ENCODE assay signal across 8 cellular contexts in genomic region chr1:227541796-227542152, GRCh38. TPM values are rescaled to one million over a fixed set of nuclear protein-coding genes. Genes with fewer than 3 reads are reported as not detected.
A peak's percentile ranks its signal among the peaks of the same experiment; 100 is the strongest.
DNase-seq lines count a peak whose midpoint lies in the region; ATAC-seq, FAIRE-seq and TF ChIP-seq lines count a peak whose summit lies in the region.

No MANE protein-coding gene starts in this region.

- H3K79me2 ChIP-seq in GM12878 (ENCODE audit: control insufficient read depth, insufficient read depth, low read length), result no peaks in the 10 kb centered on the region

- DNase-seq in activated naive CD4-positive, alpha-beta T cell treated with anti-CD3 and anti-CD28 coated beads, Interleukin-2, amount 50 U/mL, for 16 hours, result no peak
- no peak for DNase-seq in GM12878 (ENCODE audit: low read depth, low spot score)
- no peak for DNase-seq in thoracic aorta (ENCODE audit: low spot score)
- no peak for DNase-seq in foreskin keratinocyte
- no peak for DNase-seq in stimulated activated CD4-positive, alpha-beta T cell treated with anti-CD3 and anti-CD28 coated beads, Interleukin-4, amount 100 ng/mL, for 1 hour
- DNase-seq in dermis blood vessel endothelial cell, result no peak

- WGBS in GM12878 (ENCODE audit: insufficient coverage, insufficient replicate concordance, low lambda C conversion rate, missing lambda C conversion rate), result 54% methylated on average over 23 of the region's 32 CpGs
- WGBS in liver, result 27% methylated on average over 32 of the region's 32 CpGs

- TF ChIP-seq POLR2A in GM12878 (IDR thresholded peaks at IDR 0.05; ENCODE audit: low read depth, low read length), result no peak

- no peaks in the 10 kb centered on the region for H4K20me1 ChIP-seq in GM12878 (ENCODE audit: control insufficient read depth, insufficient read depth)

- H3K9me3 ChIP-seq in GM12878 (replicated peaks; ENCODE audit: control insufficient read depth, insufficient read depth, low read length) (no peaks in the 10 kb centered on the region; the same call in 2 of the 3 replicates), liver (ENCODE audit: control insufficient read depth in 4 of 4, low read length in 3 of 4) (peaks cover 0 to 9% (median 4%) of the 10 kb centered on the region in 4 donors), thoracic aorta (peaks cover under 1% of the 10 kb centered on the region)

- no TSS peak for BruUV-seq in GM12878 (replicated peaks; lab: Mats Ljungman, UMichigan)

- no peak for TF ChIP-seq CTCF in GM12878 (IDR thresholded peaks at IDR 0.05 in 2 of 3, conservative IDR thresholded peaks at IDR 0.05 in 1 of 3; ENCODE audit: control insufficient read depth in 2 of 3, extremely low read depth in 1 of 3, insufficient read depth in 1 of 3, low read depth in 3 of 3, low read length in 3 of 3)
- TF ChIP-seq CTCF in liver (IDR thresholded peaks at IDR 0.05; ENCODE audit: low read depth, low read length, missing input control), result no peak
- TF ChIP-seq CTCF in thoracic aorta (IDR thresholded peaks at IDR 0.05), result no peak
- no peak for TF ChIP-seq CTCF in foreskin keratinocyte (conservative IDR thresholded peaks at IDR 0.05)

- CTCF ChIA-PET in GM12878 (lab: Yijun Ruan, JAX), result interaction anchor here (0.6 to 3.6 kb wide), 3 partner anchors 19 to 976 kb away, joined by 3 to 21 read pairs (median 3); no protein-coding TSS in a partner anchor

- peak overlapping the region; percentile 87; the same call in 1 of the 2 replicates for H3K4me2 ChIP-seq in GM12878 (ENCODE audit: control insufficient read depth, insufficient read depth)

- in situ Hi-C loops in GM12878 (cut with MboI), result no loop called here

- SMC1A ChIA-PET in GM12878 (lab: Charles Lee; ENCODE audit: uncharacterized antibody, unreplicated experiment), result no interaction called here

- TF ChIP-seq RAD21 in GM12878 (IDR thresholded peaks at IDR 0.05; ENCODE audit: insufficient read depth, low read depth, low read length) (no peak), liver (IDR thresholded peaks at IDR 0.05) (no peak)

- H3K4me3 ChIP-seq in GM12878 (peak overlapping the region; percentile 58; the same call in 1 of the 2 replicates), liver (ENCODE audit: low read depth in 1 of 3, low read length in 3 of 3) (peak overlapping the region; percentile 59 to 66 (median 64)), thoracic aorta (peak overlapping the region; percentile 97)

- no peaks in the 10 kb centered on the region for H3K36me3 ChIP-seq in GM12878 (ENCODE audit: control insufficient read depth in 2 of 2, insufficient read depth in 2 of 2, low read length in 1 of 2)
- no peaks in the 10 kb centered on the region for H3K36me3 ChIP-seq in liver (ENCODE audit: control insufficient read depth in 4 of 4, insufficient read depth in 3 of 4, low read depth in 1 of 4, low read length in 3 of 4)
- H3K36me3 ChIP-seq in thoracic aorta, result no peaks in the 10 kb centered on the region

- intact Hi-C loops in GM12878 (cut with micrococcal nuclease; ENCODE audit: unreplicated experiment), result loop anchor here (1.0 to 10.0 kb wide), 3 partner anchors 22 to 403 kb away; partner anchors contain the start of genes WNT9A and ZNF678

- H3K9ac ChIP-seq in GM12878 (ENCODE audit: control insufficient read depth, insufficient read depth, low read length) (no peak overlapping the region), liver (ENCODE audit: low read depth in 1 of 2, low read length in 2 of 2) (peak overlapping the region in 1 of 2 donors; percentile 66)

- H3K27me3 ChIP-seq in GM12878 (replicated peaks in 1 of 2; ENCODE audit: control insufficient read depth in 2 of 2, insufficient read depth in 2 of 2, low read length in 1 of 2), result no peaks in the 10 kb centered on the region
- no peaks in the 10 kb centered on the region for H3K27me3 ChIP-seq in liver (ENCODE audit: control insufficient read depth in 4 of 4, insufficient read depth in 4 of 4, low read length in 3 of 4)
- H3K27me3 ChIP-seq in thoracic aorta (replicated peaks; ENCODE audit: insufficient read depth), result no peaks in the 10 kb centered on the region
- H3K27me3 ChIP-seq in foreskin keratinocyte, result no peaks in the 10 kb centered on the region

- H3K4me1 ChIP-seq in GM12878 (ENCODE audit: control insufficient read depth, insufficient read depth, low read length) (peaks cover 3% of the 10 kb centered on the region; the same call in 1 of the 2 replicates), liver (ENCODE audit: control insufficient read depth in 4 of 4, insufficient read depth in 4 of 4, low read length in 3 of 4) (peaks cover 2 to 5% (median 5%) of the 10 kb centered on the region in 4 donors), thoracic aorta (ENCODE audit: control insufficient read depth in 1 of 2, low read depth in 2 of 2) (peaks cover 0 to 15% of the 10 kb centered on the region in 2 donors), foreskin keratinocyte (no peaks in the 10 kb centered on the region)

- H3K9me3 Mint-ChIP-seq in activated naive CD4-positive, alpha-beta T cell treated with anti-CD3 and anti-CD28 coated beads, Interleukin-2, amount 50 U/mL, for 24 hours, result no peaks in the 10 kb centered on the region

- H3K27ac Mint-ChIP-seq in activated naive CD4-positive, alpha-beta T cell treated with anti-CD3 and anti-CD28 coated beads, Interleukin-2, amount 50 U/mL, for 24 hours, result no peak overlapping the region

- H3K36me3 Mint-ChIP-seq in activated naive CD4-positive, alpha-beta T cell treated with anti-CD3 and anti-CD28 coated beads, Interleukin-2, amount 50 U/mL, for 24 hours, result no peaks in the 10 kb centered on the region

- H2AFZ ChIP-seq in GM12878 (ENCODE audit: control insufficient read depth, low read depth, low read length), result peak overlapping the region; percentile 86

- FAIRE-seq in GM12878 (lab: Jason Lieb, UNC), result no peak

- H3K27ac ChIP-seq in GM12878 (ENCODE audit: control insufficient read depth, insufficient read depth) (no peak overlapping the region), liver (ENCODE audit: low read depth in 1 of 2, low read length in 2 of 2) (peak overlapping the region in 1 of 2 donors; percentile 1), thoracic aorta (peak overlapping the region; percentile 41 to 68), foreskin keratinocyte (no peak overlapping the region)

- TF ChIP-seq EP300 in GM12878 (IDR thresholded peaks at IDR 0.05; ENCODE audit: borderline replicate concordance in 1 of 2, control insufficient read depth in 1 of 2, low read depth in 2 of 2, low read length in 2 of 2), result no peak

- peak overlapping the region; percentile 71 for H3K4me3 Mint-ChIP-seq in activated naive CD4-positive, alpha-beta T cell treated with anti-CD3 and anti-CD28 coated beads, Interleukin-2, amount 50 U/mL, for 24 hours

- no peaks in the 10 kb centered on the region for H3K27me3 Mint-ChIP-seq in activated naive CD4-positive, alpha-beta T cell treated with anti-CD3 and anti-CD28 coated beads, Interleukin-2, amount 50 U/mL, for 24 hours

- POLR2A ChIA-PET in GM12878 (lab: Charles Lee), result no interaction called here

- RAD21 ChIA-PET in GM12878 (lab: Charles Lee; ENCODE audit: unreplicated experiment), result no interaction called here

- no peak for ATAC-seq in GM12878
- ATAC-seq in thoracic aorta (ENCODE audit: insufficient number of reproducible peaks, low FRiP score, low read depth), result no peak
- ATAC-seq in foreskin keratinocyte, result no peak

- peaks cover 6% of the 10 kb centered on the region for H3K4me1 Mint-ChIP-seq in activated naive CD4-positive, alpha-beta T cell treated with anti-CD3 and anti-CD28 coated beads, Interleukin-2, amount 50 U/mL, for 24 hours

TF ChIP-seq in GM12878, 131 proteins besides CTCF, POLR2A, EP300 and RAD21 (continues in another document):
- TF ChIP-seq FOXK2 (IDR thresholded peaks at IDR 0.05) (no peak), MTA3 (IDR thresholded peaks at IDR 0.05; ENCODE audit: borderline replicate concordance, low read length) (no peak), WRNIP1 (IDR thresholded peaks at IDR 0.05; ENCODE audit: borderline replicate concordance, low read depth, low read length) (no peak), NR2C2 (IDR thresholded peaks at IDR 0.05; ENCODE audit: borderline replicate concordance, control insufficient read depth, insufficient read length, low read depth) (no peak), CHD1 (IDR thresholded peaks at IDR 0.05; ENCODE audit: low read depth, low read length) (no peak), STAT3 (IDR thresholded peaks at IDR 0.05; ENCODE audit: low read depth, low read length) (no peak), JUNB (IDR thresholded peaks at IDR 0.05) (no peak)

TF ChIP-seq in liver, 16 proteins besides CTCF, POLR2A, EP300 and RAD21 (continues in another document):
- TF ChIP-seq TAF1 (conservative IDR thresholded peaks at IDR 0.05) (no peak), GABPA (IDR thresholded peaks at IDR 0.05 in 1 of 2, conservative IDR thresholded peaks at IDR 0.05 in 1 of 2) (no peak)

RNA-seq across cellular contexts. Expression of gene ZNF678, which starts 21.6 kb away (rescaled TPM):
- 58.1 and 65.2 TPM in 2 replicates for total RNA-seq in GM12878 (2013; cell fraction: nucleolus; rRNA removed)
- total RNA-seq in GM12878 (2014; rRNA removed) (9.6 and 10.4 TPM in 2 replicates), GM12878 (2014; rRNA removed; fragmentation: Illumina TruSeq; extraction: Trizol) (6.6 and 6.7 TPM in 2 replicates), GM12878 (2021) (4.4 TPM in 2 replicates), liver (10 to 100 TPM in 1 of 2 donors, 1 to 10 TPM in 1; 7.5 to 16.6 TPM), thoracic aorta (10 to 100 TPM in 1 of 2 donors, 1 to 10 TPM in 1; 7.1 to 10.6 TPM), foreskin keratinocyte (4.2 TPM in 2 replicates), dermis blood vessel endothelial cell (11.7 and 21.4 TPM in 2 replicates)
- 1.4 TPM for polyA plus RNA-seq in GM12878 (2011; ENCODE audit: low read depth)
- polyA plus RNA-seq in GM12878 (2011; rRNA removed) (5.3 and 9.7 TPM in 2 replicates), GM12878 (2014; fragmentation: Illumina TruSeq; extraction: Trizol) (3.5 and 4.4 TPM in 2 replicates), GM12878 (2014; fragmentation: Nextera tagmentation; extraction: Ambion mirVana) (1 to 10 TPM; 1.4 to 1.9 TPM), GM12878 (2014; rRNA removed) (1.9 and 2.4 TPM in 2 replicates), GM12878 (2016; fragmentation: Nextera tagmentation; extraction: Ambion mirVana) (1 to 10 TPM; 3.5 TPM), liver (under 1 TPM; 0.76 to 0.96 TPM), foreskin keratinocyte (0.56 and 0.58 TPM in 2 replicates)
- 2.3 and 3.1 TPM in 2 replicates for polyA plus RNA-seq in GM12878 (2011; cell fraction: cytosol; rRNA removed)
- polyA plus RNA-seq in GM12878 (2011; cell fraction: nucleus; rRNA removed), result 7.1 and 7.5 TPM in 2 replicates
- polyA plus RNA-seq in GM12878 (2012), result 3.2 and 3.7 TPM in 2 replicates
- 13.5 and 21.4 TPM in 2 replicates for polyA minus RNA-seq in GM12878 (2011; rRNA and poly(A)+ RNA removed)
- 5.4 and 6.1 TPM in 2 replicates for polyA minus RNA-seq in GM12878 (2011; cell fraction: cytosol; rRNA and poly(A)+ RNA removed)
- polyA minus RNA-seq in GM12878 (2011; cell fraction: nucleus; rRNA and poly(A)+ RNA removed), result 35.2 and 40.0 TPM in 2 replicates

Comparison
In these comparisons a context has a peak if more than half of its experiments do, and no peak if none do; other contexts are left out.
1. H3K27ac ChIP-seq: peak in thoracic aorta (2 of 2); none in GM12878 (single experiment) and foreskin keratinocyte (single experiment).
2. Peak in every context shown above with its lines, with median percentiles within 50 percentile points of each other: H3K4me3 ChIP-seq.